In the genomic region with DNA sequence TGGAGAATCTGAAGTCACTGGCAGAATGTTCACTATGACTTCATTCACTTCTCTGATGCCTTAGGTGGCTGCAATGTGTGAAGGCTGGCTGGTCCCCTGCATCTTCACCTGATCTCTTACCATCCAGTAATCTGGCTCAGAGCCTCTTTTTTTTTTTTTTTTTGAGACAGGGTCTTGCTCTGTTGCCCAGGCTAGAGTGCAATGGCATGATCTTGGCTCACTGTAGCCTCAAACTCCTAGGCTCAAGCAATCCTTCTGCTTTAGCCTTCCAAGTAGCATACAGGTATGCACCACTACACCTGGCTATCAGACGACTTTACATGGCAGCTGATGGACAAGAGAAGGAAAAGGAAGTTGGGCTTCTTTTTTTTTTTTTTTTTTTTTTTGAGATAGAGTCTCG, we compare ENCODE assay signal across 19 cellular contexts. TPM values are rescaled to one million over a fixed set of nuclear protein-coding genes. Genes with fewer than 3 reads are reported as not detected.
A peak's percentile ranks its signal among the peaks of the same experiment; 100 is the strongest.
DNase-seq lines count a peak whose midpoint lies in the region; ATAC-seq and TF ChIP-seq lines count a peak whose summit lies in the region.
"Had no signal": no experiment of that assay in that cellular context is flagged by ENCODE, and none has a peak within 500 bp of the region (broad histone marks: within the 10 kb centered on the region; RNA-seq: fewer than 3 reads in every experiment).

No MANE protein-coding gene starts in this region.

- POLR2A ChIA-PET in HEK293 (lab: Yijun Ruan, JAX) = interaction anchor here (0.7 kb wide), 1 partner anchor 17 kb away, joined by 3 read pairs; no protein-coding TSS in a partner anchor
- POLR2A ChIA-PET in WTC11 (lab: Charles Lee) = interaction anchor here (0.7 to 1.4 kb wide), 2 partner anchors 11 to 23 kb away, joined by 3 read pairs; no protein-coding TSS in a partner anchor

- H3K4me3 Mint-ChIP-seq in WTC11 = no peak overlapping the region
- H3K4me3 Mint-ChIP-seq: B cell; CD4-positive, alpha-beta T cell; HFFc6 had no signal

- ATAC-seq in WTC11 (no peak), GM21576 (IDR thresholded peaks at IDR 0.05; ENCODE audit: unreplicated experiment) (no peak), GM21723 (IDR thresholded peaks at IDR 0.05; ENCODE audit: unreplicated experiment) (no peak)
- ATAC-seq: GM12878 had no signal

- H3K9me3 ChIP-seq in HEK293 (ENCODE audit: control insufficient read depth, insufficient read depth, low read depth, low read length) (no peaks in the 10 kb centered on the region), neutrophil (no peaks in the 10 kb centered on the region)
- H3K9me3 ChIP-seq: HAP-1 had no signal

- no peaks in the 10 kb centered on the region for H3K9me3 Mint-ChIP-seq in WTC11
- H3K9me3 Mint-ChIP-seq: CD4-positive, alpha-beta T cell; HFFc6 had no signal

- H3K36me3 Mint-ChIP-seq in WTC11 = no peaks in the 10 kb centered on the region

- H3K36me3 ChIP-seq in HEK293 (ENCODE audit: control insufficient read depth in 2 of 2, insufficient read depth in 1 of 2, low read length in 2 of 2) (no peaks in the 10 kb centered on the region), neutrophil (no peaks in the 10 kb centered on the region)
- H3K36me3 ChIP-seq: HAP-1 had no signal

- H3K4me3 ChIP-seq in HEK293 (ENCODE audit: low read depth, low read length) (no peak overlapping the region), neutrophil (ENCODE audit: low read depth in 1 of 2, low read length in 1 of 2) (peak overlapping the region; percentile 38 to 46)
- H3K4me3 ChIP-seq: GM12878, HAP-1 had no signal

- H3K4me1 ChIP-seq in HEK293 (ENCODE audit: control insufficient read depth, insufficient read depth, low read length) (peaks cover 3% of the 10 kb centered on the region; the same call in 1 of the 2 replicates), neutrophil (ENCODE audit: control insufficient read depth in 1 of 2, insufficient read depth in 1 of 2, low read depth in 1 of 2, low read length in 1 of 2) (peaks cover 36 to 37% of the 10 kb centered on the region in 2 experiments)
- H3K4me1 ChIP-seq: HAP-1 had no signal

- CTCF ChIA-PET in HEK293 (lab: Yijun Ruan, JAX) (no interaction called here), WTC11 (lab: Charles Lee) (interaction anchor here (0.6 to 0.7 kb wide), 2 partner anchors 82 to 227 kb away, joined by 4 to 6 read pairs; no protein-coding TSS in a partner anchor)

- DNase-seq in WTC11 (ENCODE audit: low spot score) (no peak), NCI-H510A (lab: John Stamatoyannopoulos, UW) (no peak), GM03348 (ENCODE audit: low spot score) (no peak)
- DNase-seq: C1 segment of cervical spinal cord; CD4-positive, alpha-beta T cell; DMS153; DMS79; GF-D8; HFFc6; IMR-90; Karpas-422; KBM-7 had no signal

- H3K4me1 Mint-ChIP-seq in WTC11 = peaks cover 36% of the 10 kb centered on the region

- no peaks in the 10 kb centered on the region for H3K27me3 ChIP-seq in neutrophil

- H3K27ac ChIP-seq in HEK293 (ENCODE audit: extremely low read depth, low read depth, low read length) = no peak overlapping the region
- H3K27ac ChIP-seq in neutrophil = peak overlapping the region; percentile 91

- no peak overlapping the region for H3K27ac Mint-ChIP-seq in WTC11
- H3K27ac Mint-ChIP-seq: B cell; CD4-positive, alpha-beta T cell; HFFc6 had no signal

- TF ChIP-seq CTCF in HEK293 (tag by site-specific recombination; IDR thresholded peaks at IDR 0.05) = no peak
- TF ChIP-seq CTCF in WTC11 (IDR thresholded peaks at IDR 0.05) = no peak
- TF ChIP-seq CTCF in neutrophil (IDR thresholded peaks at IDR 0.05) = no peak

- H3K27me3 Mint-ChIP-seq in WTC11 (ENCODE audit: low read depth) = peaks cover 2% of the 10 kb centered on the region; the same call in 1 of the 2 replicates
- H3K27me3 Mint-ChIP-seq: B cell; CD4-positive, alpha-beta T cell had no signal

TF ChIP-seq in HEK293, 187 proteins besides CTCF, POLR2A, EP300 and RAD21:
- TF ChIP-seq ZNF121 (tag by site-specific recombination; IDR thresholded peaks at IDR 0.05) = 0 out of 2 replicates have a peak, but pooled peaks have one; percentile 39
- TF ChIP-seq GLI4 (tag by site-specific recombination; IDR thresholded peaks at IDR 0.05) = no peak

TF ChIP-seq in WTC11, 78 proteins besides CTCF, POLR2A, EP300 and RAD21:
- TF ChIP-seq SOX15 (CRISPR knock-in tag; IDR thresholded peaks at IDR 0.05) (no peak), ATF1 (CRISPR knock-in tag; IDR thresholded peaks at IDR 0.05) (no peak), MXD4 (CRISPR knock-in tag; IDR thresholded peaks at IDR 0.05; ENCODE audit: borderline replicate concordance) (no peak), ZNF416 (CRISPR knock-in tag; IDR thresholded peaks at IDR 0.05) (no peak), ZNF219 (CRISPR knock-in tag; IDR thresholded peaks at IDR 0.05; ENCODE audit: borderline replicate concordance) (no peak), ESRRA (CRISPR knock-in tag; IDR thresholded peaks at IDR 0.05; ENCODE audit: borderline replicate concordance) (no peak), ZNF121 (CRISPR knock-in tag; IDR thresholded peaks at IDR 0.05) (peak; percentile 60; the same call in 1 of the 2 replicates)
- TF ChIP-seq, protein P1, sequence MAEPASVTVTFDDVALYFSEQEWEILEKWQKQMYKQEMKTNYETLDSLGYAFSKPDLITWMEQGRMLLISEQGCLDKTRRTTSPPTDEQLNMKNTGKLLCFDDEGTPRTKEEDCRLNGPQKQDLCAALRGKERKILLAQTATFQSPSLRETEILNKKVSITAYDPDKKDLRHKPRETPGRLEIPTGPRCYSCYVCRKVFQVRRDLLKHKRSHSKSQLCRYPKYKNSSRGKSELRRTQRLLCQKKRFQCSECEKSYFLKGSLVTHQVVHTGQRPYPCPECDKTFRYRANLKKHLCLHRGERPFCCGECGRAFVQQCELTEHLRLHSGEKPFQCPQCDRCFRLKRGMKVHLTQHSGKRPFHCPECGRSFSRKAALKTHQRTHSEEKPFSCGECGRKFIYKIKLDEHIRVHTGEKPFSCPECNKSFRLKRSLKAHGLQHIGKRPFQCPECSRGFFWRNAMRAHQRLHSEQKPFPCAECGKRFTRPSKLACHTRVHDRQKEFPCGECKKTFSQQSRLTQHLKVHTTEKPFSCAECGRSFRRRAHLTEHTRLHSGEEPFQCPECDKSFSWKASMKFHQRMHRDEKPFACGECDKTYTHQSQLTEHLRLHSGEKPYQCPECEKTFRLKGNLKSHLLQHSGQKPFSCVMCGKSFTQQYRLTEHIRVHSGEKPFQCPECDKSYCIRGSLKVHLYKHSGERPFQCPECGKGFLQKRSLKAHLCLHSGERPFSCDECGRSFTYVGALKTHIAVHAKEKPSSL (CRISPR knock-in tag; conservative IDR thresholded peaks at IDR 0.05) = no peak

RNA-seq across cellular contexts. Expression of a gene that starts 25.8 kb away (rescaled TPM):
- 166 to 180 TPM (median 167 TPM) in 3 replicates for total RNA-seq in WTC11 (2021)
